In genomic region chr10:92239600-92240288, GRCh38 we compare ENCODE assay signal across 8 cellular contexts. TPM values are rescaled to one million over a fixed set of nuclear protein-coding genes. Genes with fewer than 3 reads are reported as not detected.
DNase-seq lines count a peak whose midpoint lies in the region; ATAC-seq and TF ChIP-seq lines count a peak whose summit lies in the region.

No MANE protein-coding gene starts in this region.

- DNase-seq in HCEC 1CT (peak; percentile 25), PC-3 (peak; percentile 23), Right ventricle myocardium superior (peak; percentile 74), osteoblast (ENCODE audit: insufficient read length, low spot score, missing footprints) (peak; percentile 88), vagina (ENCODE audit: extremely low spot score in 2 of 2) (no peak)
- DNase-seq in activated naive CD4-positive, alpha-beta T cell treated with anti-CD3 and anti-CD28 coated beads, Interleukin-2, amount 50 U/mL, for 72 hours (ENCODE audit: low spot score in 2 of 2), result peak in 1 of 2 donors; percentile 31

- H3K4me3 ChIP-seq in DOHH2 (ENCODE audit: low read length), result peak overlapping the region; percentile 84
- H3K4me3 ChIP-seq in PC-3 (ENCODE audit: low read length), result peak overlapping the region; percentile 75
- peak overlapping the region; percentile 77 for H3K4me3 ChIP-seq in osteoblast (ENCODE audit: insufficient read depth, low read length)
- H3K4me3 ChIP-seq in vagina, result peak overlapping the region; percentile 72 to 87

- no peaks in the 10 kb centered on the region for H3K9me2 ChIP-seq in DOHH2 (replicated peaks; ENCODE audit: control insufficient read depth, low read length)
- H3K9me2 ChIP-seq in PC-3 (replicated peaks; ENCODE audit: low read length), result no peaks in the 10 kb centered on the region

- TF ChIP-seq POLR2A in vagina (IDR thresholded peaks at IDR 0.05), result no peak

- H3K36me3 ChIP-seq in DOHH2 (ENCODE audit: control insufficient read depth, low read length), result no peaks in the 10 kb centered on the region
- no peaks in the 10 kb centered on the region for H3K36me3 ChIP-seq in PC-3 (ENCODE audit: low read depth, low read length)
- no peaks in the 10 kb centered on the region for H3K36me3 ChIP-seq in osteoblast (ENCODE audit: insufficient read depth, low read length)
- H3K36me3 ChIP-seq in vagina, result no peaks in the 10 kb centered on the region

- H3K27ac ChIP-seq in DOHH2 (ENCODE audit: low read depth, low read length) (no peak overlapping the region), PC-3 (ENCODE audit: low read length) (0 out of 2 replicates have a peak overlapping the region, but pooled peaks have one; percentile 12), osteoblast (ENCODE audit: low read depth, low read length) (peak overlapping the region; percentile 76), vagina (peak overlapping the region; percentile 85)

- no TSS peak for BruUV-seq in PC-3 (replicated peaks; lab: Mats Ljungman, UMichigan)

- H3F3A ChIP-seq in DOHH2 (ENCODE audit: control insufficient read depth, insufficient read depth), result peaks cover 14% of the 10 kb centered on the region
- no peaks in the 10 kb centered on the region for H3F3A ChIP-seq in PC-3 (ENCODE audit: low read length, unreplicated experiment)

- peaks cover 8 to 14% of the 10 kb centered on the region in 2 donors for H3K36me3 Mint-ChIP-seq in activated naive CD4-positive, alpha-beta T cell treated with anti-CD3 and anti-CD28 coated beads, Interleukin-2, amount 50 U/mL, for 72 hours

- intact Hi-C loops in PC-3 (cut with micrococcal nuclease) (loop anchor here (2.0 to 5.0 kb wide), 3 partner anchors 17 to 151 kb away; no protein-coding TSS in a partner anchor), Right ventricle myocardium superior (cut with DNase I) (loop anchor here (5.0 kb wide), 1 partner anchor 53 kb away; the partner anchor contains the start of genes CPEB3 and MARCHF5), vagina (cut with DNase I) (no loop called here)

- peaks cover 29% of the 10 kb centered on the region for H3K27me3 ChIP-seq in DOHH2 (ENCODE audit: control insufficient read depth, low read length)
- no peaks in the 10 kb centered on the region for H3K27me3 ChIP-seq in PC-3 (ENCODE audit: low read length)
- H3K27me3 ChIP-seq in osteoblast (ENCODE audit: insufficient read depth, low read length), result no peaks in the 10 kb centered on the region
- H3K27me3 ChIP-seq in vagina, result no peaks in the 10 kb centered on the region

- H3K4me2 ChIP-seq in DOHH2 (ENCODE audit: low read length), result peak overlapping the region; percentile 88
- peak overlapping the region; percentile 94 for H3K4me2 ChIP-seq in PC-3 (ENCODE audit: low read length)
- H3K4me2 ChIP-seq in osteoblast (ENCODE audit: insufficient read depth, low read length), result peak overlapping the region; percentile 88

- 0 out of 2 replicates have a peak, but pooled peaks cover 4% of the 10 kb centered on the region for H4K20me1 ChIP-seq in DOHH2 (ENCODE audit: control insufficient read depth, insufficient read depth, low read depth, low read length)
- no peaks in the 10 kb centered on the region for H4K20me1 ChIP-seq in PC-3 (ENCODE audit: low read length)
- H4K20me1 ChIP-seq in osteoblast (ENCODE audit: insufficient read depth, low read length), result peaks cover 2% of the 10 kb centered on the region

- H3K9me3 Mint-ChIP-seq in activated naive CD4-positive, alpha-beta T cell treated with anti-CD3 and anti-CD28 coated beads, Interleukin-2, amount 50 U/mL, for 72 hours, result no peaks in the 10 kb centered on the region

- TF ChIP-seq CTCF in DOHH2 (IDR thresholded peaks at IDR 0.05; ENCODE audit: low read depth, low read length, poor library complexity, severe bottlenecking), result no peak
- TF ChIP-seq CTCF in PC-3 (conservative IDR thresholded peaks at IDR 0.05; ENCODE audit: low read depth, low read length), result no peak
- TF ChIP-seq CTCF in osteoblast (IDR thresholded peaks at IDR 0.05; ENCODE audit: extremely low read depth, low read depth, low read length), result no peak
- no peak for TF ChIP-seq CTCF in vagina (IDR thresholded peaks at IDR 0.05)

- peak overlapping the region; percentile 27; the same call in 1 of the 2 replicates for H3K9ac ChIP-seq in PC-3 (ENCODE audit: low read length)

- POLR2A ChIA-PET in PC-3 (lab: Charles Lee; ENCODE audit: unreplicated experiment), result interaction anchor here (0.6 kb wide), 1 partner anchor 39 kb away, joined by 6 read pairs; no protein-coding TSS in a partner anchor

- H3K4me1 ChIP-seq in DOHH2 (ENCODE audit: control insufficient read depth, low read length) (peaks cover 44% of the 10 kb centered on the region), PC-3 (ENCODE audit: insufficient read depth, low read length) (peaks cover 39% of the 10 kb centered on the region), osteoblast (ENCODE audit: insufficient read depth, low read length) (peaks cover 18% of the 10 kb centered on the region), vagina (peaks cover 39% of the 10 kb centered on the region)

- H3K79me2 ChIP-seq in DOHH2 (ENCODE audit: control insufficient read depth, low read length) (no peaks in the 10 kb centered on the region), PC-3 (ENCODE audit: low read length) (0 out of 2 replicates have a peak, but pooled peaks cover 8% of the 10 kb centered on the region), osteoblast (ENCODE audit: insufficient read depth, low read length) (no peaks in the 10 kb centered on the region)

- H3K27ac Mint-ChIP-seq in activated naive CD4-positive, alpha-beta T cell treated with anti-CD3 and anti-CD28 coated beads, Interleukin-2, amount 50 U/mL, for 72 hours, result peak overlapping the region in 1 of 2 donors; percentile 69

- H2AFZ ChIP-seq in PC-3 (ENCODE audit: low read length), result peak overlapping the region; percentile 78
- H2AFZ ChIP-seq in osteoblast (ENCODE audit: low read length), result peak overlapping the region; percentile 91

- CTCF ChIA-PET in PC-3 (lab: Charles Lee), result no interaction called here

- ATAC-seq in PC-3 (peak; percentile 25), Right ventricle myocardium superior (ENCODE audit: poor library complexity) (peak; percentile 52), HG03571 (IDR thresholded peaks at IDR 0.05; ENCODE audit: unreplicated experiment) (no peak)
- ATAC-seq in activated naive CD4-positive, alpha-beta T cell treated with anti-CD3 and anti-CD28 coated beads, Interleukin-2, amount 50 U/mL, for 72 hours, result peak; percentile 70 to 80

- no peaks in the 10 kb centered on the region for H3K9me3 ChIP-seq in DOHH2 (ENCODE audit: control insufficient read depth, insufficient read depth, low read length)
- H3K9me3 ChIP-seq in PC-3 (ENCODE audit: low read length), result no peaks in the 10 kb centered on the region
- H3K9me3 ChIP-seq in osteoblast (ENCODE audit: low read depth, low read length), result no peaks in the 10 kb centered on the region
- H3K9me3 ChIP-seq in vagina, result no peaks in the 10 kb centered on the region

RNA-seq across cellular contexts. Expression of gene CPEB3, which starts 51.1 kb away (rescaled TPM):
- total RNA-seq in PC-3 (2014; rRNA removed) (0.80 and 1.3 TPM in 2 replicates), Right ventricle myocardium superior (14.4 TPM), osteoblast (1.1 and 1.2 TPM in 2 replicates), vagina (8.8 TPM)
- 1 to 10 TPM; 1.9 to 4.0 TPM for total RNA-seq in activated naive CD4-positive, alpha-beta T cell treated with anti-CD3 and anti-CD28 coated beads, Interleukin-2, amount 50 U/mL, for 72 hours

RNA-seq across cellular contexts. Expression of gene MARCHF5, which starts 51.2 kb away (rescaled TPM):
- total RNA-seq in PC-3 (2014; rRNA removed), result 6.7 and 7.4 TPM in 2 replicates
- 10 to 100 TPM; 26.8 to 35.8 TPM for total RNA-seq in activated naive CD4-positive, alpha-beta T cell treated with anti-CD3 and anti-CD28 coated beads, Interleukin-2, amount 50 U/mL, for 72 hours
- 38.2 TPM for total RNA-seq in Right ventricle myocardium superior
- 14.1 and 19.2 TPM in 2 replicates for total RNA-seq in osteoblast
- total RNA-seq in vagina, result 18.9 TPM

Comparison
In these comparisons a context has a peak if more than half of its experiments do, and no peak if none do; other contexts are left out.
1. DNase-seq: peak in HCEC 1CT (single experiment), PC-3 (single experiment), Right ventricle myocardium superior (single experiment) and osteoblast (single experiment); none in vagina (0 of 2).
2. Peak in every context shown above with its lines, with median percentiles within 50 percentile points of each other: H3K4me2 ChIP-seq and H3K4me3 ChIP-seq.